8 cellular contexts compared by ENCODE assay signal in genomic region chr11:121418625-121419114, GRCh38.
A peak's percentile ranks its signal among the peaks of the same experiment; 100 is the strongest.
DNase-seq lines count a peak whose midpoint lies in the region; ATAC-seq and FAIRE-seq lines count a peak whose summit lies in the region.

No MANE protein-coding gene starts in this region.

- H3K9me3 ChIP-seq in KOPT-K1 (ENCODE audit: insufficient read depth, low read length, poor library complexity, severe bottlenecking): no peaks in the 10 kb centered on the region

- DNase-seq in GM18507 (ENCODE audit: extremely low spot score, insufficient read length, low read depth) (no peak), medulla oblongata (ENCODE audit: extremely low spot score) (peak; percentile 42), NCI-H2029 (lab: John Stamatoyannopoulos, UW) (no peak), NCI-H146 treated with DMSO at 0.1 percent for 48 hours (lab: John Stamatoyannopoulos, UW; ENCODE audit: unreplicated experiment) (no peak)
- peak; percentile 22 to 38 for DNase-seq in activated CD4-positive, alpha-beta T cell treated with anti-CD3 and anti-CD28 coated beads, Interleukin-2, amount 50 U/mL, for 48 hours

- H3K27ac ChIP-seq in KOPT-K1 (ENCODE audit: low read depth, low read length, poor library complexity, severe bottlenecking): peak overlapping the region; percentile 28

- H3K36me3 ChIP-seq in KOPT-K1 (ENCODE audit: insufficient read depth, low read length): no peaks in the 10 kb centered on the region

- FAIRE-seq in GM18507 (lab: Jason Lieb, UNC): peak; percentile 81

- ATAC-seq in GM18873 (IDR thresholded peaks at IDR 0.05; ENCODE audit: low FRiP score, unreplicated experiment) (no peak), GM19324 (IDR thresholded peaks at IDR 0.05; ENCODE audit: low FRiP score, unreplicated experiment) (no peak)

Comparison
In these comparisons a context has a peak if more than half of its experiments do, and no peak if none do; other contexts are left out.
1. DNase-seq: peak in activated CD4-positive, alpha-beta T cell treated with anti-CD3 and anti-CD28 coated beads, Interleukin-2, amount 50 U/mL, for 48 hours (2 of 2) and medulla oblongata (single experiment); none in GM18507 (single experiment), NCI-H2029 (single experiment) and NCI-H146 treated with DMSO at 0.1 percent for 48 hours (single experiment).